In the genomic region with DNA sequence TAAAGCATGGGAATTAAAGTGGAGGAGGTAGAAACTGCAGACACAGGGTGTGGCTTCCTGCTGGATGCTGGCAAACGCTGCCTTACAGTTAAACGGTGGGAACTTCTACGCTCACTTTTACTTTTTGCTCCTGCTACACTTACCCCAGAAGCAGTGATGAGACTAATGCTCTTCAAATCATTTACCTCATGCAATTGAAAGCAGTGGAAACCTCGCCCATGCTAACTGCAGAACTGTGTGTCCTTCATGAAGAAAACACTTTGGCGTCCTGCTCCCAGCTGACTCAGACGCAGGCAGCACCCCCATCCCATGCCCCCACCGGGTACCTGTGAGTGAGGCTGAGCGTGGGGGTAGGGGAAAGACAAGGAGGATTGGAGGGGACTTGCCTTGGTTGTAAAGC, we compare ENCODE assay signal across 1 cellular context.
TF ChIP-seq lines count a peak whose summit lies in the region.

No MANE protein-coding gene starts in this region.

TF ChIP-seq in K562, 482 proteins besides CTCF, POLR2A, EP300 and RAD21:
- TF ChIP-seq, protein P1, sequence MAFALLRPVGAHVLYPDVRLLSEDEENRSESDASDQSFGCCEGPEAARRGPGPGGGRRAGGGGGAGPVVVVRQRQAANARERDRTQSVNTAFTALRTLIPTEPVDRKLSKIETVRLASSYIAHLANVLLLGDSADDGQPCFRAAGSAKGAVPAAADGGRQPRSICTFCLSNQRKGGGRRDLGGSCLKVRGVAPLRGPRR (CRISPR knock-in tag; IDR thresholded peaks at IDR 0.05) = no peak
- TF ChIP-seq BRD4 (IDR thresholded peaks at IDR 0.05) (no peak), KLF10 (CRISPR knock-in tag; IDR thresholded peaks at IDR 0.05) (no peak), NFE2L1 (tag; IDR thresholded peaks at IDR 0.05; ENCODE audit: borderline replicate concordance, low read depth) (no peak), NFATC3 (IDR thresholded peaks at IDR 0.05) (no peak), SRSF7 (optimal IDR thresholded peaks at IDR 0.05; ENCODE audit: low read depth, low read length) (no peak), ZBTB17 (CRISPR knock-in tag; IDR thresholded peaks at IDR 0.05) (no peak), POLR2H (tag; IDR thresholded peaks at IDR 0.05; ENCODE audit: low read depth) (no peak)
- TF ChIP-seq, protein P2, sequence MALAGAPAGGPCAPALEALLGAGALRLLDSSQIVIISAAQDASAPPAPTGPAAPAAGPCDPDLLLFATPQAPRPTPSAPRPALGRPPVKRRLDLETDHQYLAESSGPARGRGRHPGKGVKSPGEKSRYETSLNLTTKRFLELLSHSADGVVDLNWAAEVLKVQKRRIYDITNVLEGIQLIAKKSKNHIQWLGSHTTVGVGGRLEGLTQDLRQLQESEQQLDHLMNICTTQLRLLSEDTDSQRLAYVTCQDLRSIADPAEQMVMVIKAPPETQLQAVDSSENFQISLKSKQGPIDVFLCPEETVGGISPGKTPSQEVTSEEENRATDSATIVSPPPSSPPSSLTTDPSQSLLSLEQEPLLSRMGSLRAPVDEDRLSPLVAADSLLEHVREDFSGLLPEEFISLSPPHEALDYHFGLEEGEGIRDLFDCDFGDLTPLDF (CRISPR knock-in tag; IDR thresholded peaks at IDR 0.05) = no peak
- TF ChIP-seq, protein P3, sequence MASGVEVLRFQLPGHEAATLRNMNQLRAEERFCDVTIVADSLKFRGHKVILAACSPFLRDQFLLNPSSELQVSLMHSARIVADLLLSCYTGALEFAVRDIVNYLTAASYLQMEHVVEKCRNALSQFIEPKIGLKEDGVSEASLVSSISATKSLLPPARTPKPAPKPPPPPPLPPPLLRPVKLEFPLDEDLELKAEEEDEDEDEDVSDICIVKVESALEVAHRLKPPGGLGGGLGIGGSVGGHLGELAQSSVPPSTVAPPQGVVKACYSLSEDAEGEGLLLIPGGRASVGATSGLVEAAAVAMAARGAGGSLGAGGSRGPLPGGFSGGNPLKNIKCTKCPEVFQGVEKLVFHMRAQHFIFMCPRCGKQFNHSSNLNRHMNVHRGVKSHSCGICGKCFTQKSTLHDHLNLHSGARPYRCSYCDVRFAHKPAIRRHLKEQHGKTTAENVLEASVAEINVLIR (CRISPR knock-in tag; IDR thresholded peaks at IDR 0.05) = no peak
